Comparison of ENCODE assay signal across 9 cellular contexts in genomic region chr5:57177479-57178156, GRCh38. TPM values are rescaled to one million over a fixed set of nuclear protein-coding genes. Genes with fewer than 3 reads are reported as not detected.
DNase-seq lines count a peak whose midpoint lies in the region; ATAC-seq, FAIRE-seq and TF ChIP-seq lines count a peak whose summit lies in the region.
"Had no signal": no experiment of that assay in that cellular context is flagged by ENCODE, and none has a peak within 500 bp of the region (broad histone marks: within the 10 kb centered on the region; RNA-seq: fewer than 3 reads in every experiment).

No MANE protein-coding gene starts in this region.

- no peak overlapping the region for H3K9ac ChIP-seq in mammary epithelial cell (ENCODE audit: insufficient read depth, low read length)

- no peaks in the 10 kb centered on the region for H4K20me1 ChIP-seq in mammary epithelial cell (ENCODE audit: insufficient read depth, low read length)

- H3K27me3 Mint-ChIP-seq in naive B cell = no peaks in the 10 kb centered on the region

- H3K36me3 ChIP-seq in mammary epithelial cell (ENCODE audit: insufficient read depth, low read length) = no peaks in the 10 kb centered on the region

- H3K4me1 ChIP-seq in A549 = peaks cover 31% of the 10 kb centered on the region; the same call in 2 of the 3 replicates
- H3K4me1 ChIP-seq in mammary epithelial cell (ENCODE audit: insufficient read depth, low read length) = peaks cover 21% of the 10 kb centered on the region

- H3K4me3 Mint-ChIP-seq in naive B cell = peak overlapping the region; percentile 68 to 100 (median 92)

- ATAC-seq in A549 (no peak), naive B cell (ENCODE audit: low read depth in 2 of 2) (no peak), HG03457 (IDR thresholded peaks at IDR 0.05; ENCODE audit: unreplicated experiment) (no peak), GM19467 (IDR thresholded peaks at IDR 0.05; ENCODE audit: unreplicated experiment) (no peak)

- no peaks in the 10 kb centered on the region for H3K9me3 Mint-ChIP-seq in naive B cell

- intact Hi-C loops in mammary epithelial cell (cut with micrococcal nuclease) = no loop called here

- POLR2A ChIA-PET in A549 (lab: Yijun Ruan, JAX) = interaction anchor here (1.6 kb wide), 1 partner anchor 268 kb away, joined by 5 read pairs; the partner anchor contains the start of gene SETD9

- WGBS in A549 (ENCODE audit: missing lambda C conversion rate) = 95% methylated on average over 14 of the region's 14 CpGs
- WGBS in mammary epithelial cell (ENCODE audit: low coverage, missing lambda C conversion rate) = 93% methylated on average over 14 of the region's 14 CpGs

- CTCF ChIA-PET in A549 (lab: Yijun Ruan, JAX) (interaction anchor here (0.7 to 1.3 kb wide), 2 partner anchors 11 to 134 kb away, joined by 3 to 4 read pairs; no protein-coding TSS in a partner anchor), mammary epithelial cell (lab: Charles Lee; ENCODE audit: low non-redundant PET) (interaction anchor here (0.7 kb wide), 1 partner anchor 258 kb away, joined by 4 read pairs; no protein-coding TSS in a partner anchor)

- no peak for TF ChIP-seq EP300 in A549 (IDR thresholded peaks at IDR 0.05)

- DNase-seq in A549 (ENCODE audit: low read depth in 1 of 2, low spot score in 1 of 2) = no peak
- DNase-seq in HL-60 (ENCODE audit: low read depth in 1 of 2, low spot score in 1 of 2) = no peak
- DNase-seq in mammary epithelial cell = no peak
- no peak for DNase-seq in naive B cell
- no peak for DNase-seq in NCI-H2107 (lab: John Stamatoyannopoulos, UW)
- DNase-seq in SKM-1 (lab: John Stamatoyannopoulos, UW; ENCODE audit: unreplicated experiment) = no peak
- DNase-seq: GDM1 had no signal

- peaks cover 45 to 86% (median 60%) of the 10 kb centered on the region in 3 donors for H3K4me1 Mint-ChIP-seq in naive B cell

- peak overlapping the region; percentile 1; the same call in 1 of the 3 replicates for H3K4me3 ChIP-seq in A549
- H3K4me3 ChIP-seq in HL-60 (replicated peaks; ENCODE audit: insufficient read depth, low read length) = peak overlapping the region; percentile 62
- peak overlapping the region; percentile 21 to 98 (median 91) for H3K4me3 ChIP-seq in mammary epithelial cell (replicated peaks in 1 of 3; ENCODE audit: insufficient read depth in 1 of 3, low read depth in 2 of 3, low read length in 3 of 3)

- H3K27me3 ChIP-seq in HL-60 (ENCODE audit: insufficient read depth, poor library complexity, severe bottlenecking) = no peaks in the 10 kb centered on the region
- no peaks in the 10 kb centered on the region for H3K27me3 ChIP-seq in mammary epithelial cell (ENCODE audit: insufficient read depth, low read length)

- no TSS peak for BruUV-seq in mammary epithelial cell (replicated peaks; lab: Mats Ljungman, UMichigan)

- peaks cover 87% of the 10 kb centered on the region for H3K79me2 ChIP-seq in mammary epithelial cell (ENCODE audit: insufficient read depth, low read length)

- FAIRE-seq in A549 (lab: Jason Lieb, UNC) = no peak

- TF ChIP-seq RAD21 in A549 (conservative IDR thresholded peaks at IDR 0.05 in 1 of 2, IDR thresholded peaks at IDR 0.05 in 1 of 2) = no peak

- H3K4me2 ChIP-seq in A549 (peak overlapping the region; percentile 92), mammary epithelial cell (ENCODE audit: insufficient read depth, low read depth, low read length) (peak overlapping the region; percentile 95)

- peak overlapping the region in 4 of 6 donors; percentile 47 to 100 (median 52) for H3K27ac Mint-ChIP-seq in naive B cell

- H3K36me3 Mint-ChIP-seq in naive B cell = peaks cover 8 to 11% of the 10 kb centered on the region in 2 donors

- TF ChIP-seq CTCF in A549 (IDR thresholded peaks at IDR 0.05) (no peak), HL-60 (IDR thresholded peaks at IDR 0.05; ENCODE audit: insufficient read depth, low read length) (no peak), mammary epithelial cell (conservative IDR thresholded peaks at IDR 0.05 in 1 of 2, IDR thresholded peaks at IDR 0.05 in 1 of 2; ENCODE audit: extremely low read depth in 1 of 2, insufficient read depth in 1 of 2, low read depth in 1 of 2, low read length in 2 of 2) (no peak)

- dilution Hi-C loops in mammary epithelial cell (cut with HindIII; ENCODE audit: low sequenced_read_pairs) = no loop called here

- H3K27ac ChIP-seq in A549 (no peak overlapping the region), HL-60 (replicated peaks) (no peak overlapping the region), mammary epithelial cell (ENCODE audit: insufficient read depth, low read depth, low read length) (peak overlapping the region; percentile 99)

- in situ Hi-C loops in mammary epithelial cell (cut with MboI; ENCODE audit: low sequenced_read_pairs in 2 of 2) = no loop called here

- no peak overlapping the region for H2AFZ ChIP-seq in mammary epithelial cell (ENCODE audit: low read depth, low read length)

- no peaks in the 10 kb centered on the region for H3K9me3 ChIP-seq in A549
- H3K9me3 ChIP-seq in mammary epithelial cell (replicated peaks; ENCODE audit: insufficient read depth, low read length) = no peaks in the 10 kb centered on the region

- no peak for TF ChIP-seq POLR2A in A549 (IDR thresholded peaks at IDR 0.05; ENCODE audit: low read length)

TF ChIP-seq in A549, 52 proteins besides CTCF, POLR2A, EP300 and RAD21:
- TF ChIP-seq HOXB5 (CRISPR knock-in tag; IDR thresholded peaks at IDR 0.05) = no peak

RNA-seq across cellular contexts. Expression of gene GPBP1, which starts 3.8 kb away (rescaled TPM):
- polyA plus RNA-seq in A549 (2011; rRNA removed) (58.3 and 86.0 TPM in 2 replicates), A549 (2017; fragmentation: RNase III; extraction: RNeasy Plus Mini Kit Qiagen cat#74134 plus additional on column Dnase treatment) (31.0 to 33.7 TPM (median 32.8 TPM) in 3 replicates), mammary epithelial cell (18.4 TPM), naive B cell (ENCODE audit: low read depth in 6 of 6) (100 to 1,000 TPM in 4 of 6 donors, 10 to 100 TPM in 2; 84.1 to 120 (median 106) TPM)
- polyA plus RNA-seq in A549 (2012; cell fraction: cytosol; rRNA removed) = 10.4 and 11.9 TPM in 2 replicates
- 5.9 and 10.2 TPM in 2 replicates for polyA plus RNA-seq in A549 (2012; cell fraction: nucleus; rRNA removed)
- 14.7 and 14.8 TPM in 2 replicates for polyA minus RNA-seq in A549 (2011; rRNA and poly(A)+ RNA removed)
- 10 to 100 TPM; 39.7 to 55.6 TPM for total RNA-seq in mammary epithelial cell
- 27.1 TPM for polyA minus RNA-seq in mammary epithelial cell

Comparison
In these comparisons a context has a peak if more than half of its experiments do, and no peak if none do; other contexts are left out.
1. H3K4me3 ChIP-seq: peak in every context shown above with its lines; median percentile 91 in mammary epithelial cell; 62 in HL-60; 1 in A549.